ENCODE assay signal across 21 cellular contexts in the genomic region with DNA sequence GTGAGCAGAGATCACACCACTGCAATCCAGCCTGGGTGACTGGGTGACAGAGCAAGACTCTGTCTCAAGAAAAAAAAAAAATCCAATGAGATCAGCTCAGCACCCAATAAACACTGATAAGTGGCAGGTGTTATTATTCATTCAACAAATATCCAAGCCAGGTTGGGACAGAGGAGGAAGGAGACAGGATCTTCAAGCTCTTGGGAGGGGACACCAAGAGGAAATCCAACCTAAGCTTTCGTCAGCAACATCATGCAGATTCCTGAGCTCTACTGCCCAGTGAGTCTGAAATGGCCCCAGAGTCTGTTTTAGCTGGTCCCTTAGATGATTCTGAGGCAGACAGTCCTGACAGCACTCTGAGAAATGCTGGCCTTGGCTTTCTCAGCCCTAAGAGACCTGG. TPM values are rescaled to one million over a fixed set of nuclear protein-coding genes. Genes with fewer than 3 reads are reported as not detected.
DNase-seq lines count a peak whose midpoint lies in the region; ATAC-seq and TF ChIP-seq lines count a peak whose summit lies in the region.
"Had no signal": no experiment of that assay in that cellular context is flagged by ENCODE, and none has a peak within 500 bp of the region (broad histone marks: within the 10 kb centered on the region; RNA-seq: fewer than 3 reads in every experiment).

No MANE protein-coding gene starts in this region.

- H3K4me1 Mint-ChIP-seq in CD4-positive, CD25-positive, alpha-beta regulatory T cell = peaks cover 14 to 52% (median 24%) of the 10 kb centered on the region in 4 donors
- H3K4me1 Mint-ChIP-seq in CD8-positive, alpha-beta memory T cell = peaks cover 22 to 55% (median 22%) of the 10 kb centered on the region in 3 donors
- H3K4me1 Mint-ChIP-seq in central memory CD8-positive, alpha-beta T cell = peaks cover 23% of the 10 kb centered on the region
- no peaks in the 10 kb centered on the region for H3K4me1 Mint-ChIP-seq in progenitor cell of endocrine pancreas (ENCODE audit: low read depth)
- H3K4me1 Mint-ChIP-seq: H9 had no signal

- no peak for DNase-seq in CD4-positive, CD25-positive, alpha-beta regulatory T cell
- no peak for DNase-seq in CD8-positive, alpha-beta memory T cell
- no peak for DNase-seq in central memory CD8-positive, alpha-beta T cell (ENCODE audit: low spot score in 2 of 2)
- DNase-seq in osteoblast (ENCODE audit: insufficient read length, low spot score, missing footprints) (peak; percentile 30), progenitor cell of endocrine pancreas (ENCODE audit: low spot score, unreplicated experiment) (no peak), HuH-7.5 (ENCODE audit: low spot score) (no peak), Peyer's patch (no peak)
- DNase-seq: GF-D8; H9; KBM-7; NCI-H1105 treated with DMSO at 0.1 percent for 48 hours; NCI-H1694 treated with DMSO at 0.1 percent for 48 hours; NCI-H510A; NCI-H748 treated with DMSO at 0.1 percent for 48 hours; NK-92 treated with Interleukin-12 subunit alpha and Interleukin-12 subunit beta, amount 100 ng/mL, for 24 hours; SHP77 treated with DMSO at 0.1 percent for 48 hours; SK-N-SH had no signal

- H3K4me3 ChIP-seq in CD4-positive, CD25-positive, alpha-beta regulatory T cell (ENCODE audit: low read depth, low read length) = no peak overlapping the region
- no peak overlapping the region for H3K4me3 ChIP-seq in CD8-positive, alpha-beta memory T cell (ENCODE audit: low read length)
- H3K4me3 ChIP-seq in osteoblast (ENCODE audit: insufficient read depth, low read length) = no peak overlapping the region
- H3K4me3 ChIP-seq in Peyer's patch = no peak overlapping the region
- H3K4me3 ChIP-seq: BLaER1 treated with 17β-estradiol and CSF1 and Interleukin-3, amounts not matched to agents 10 nM and 100 nM had no signal

- no peaks in the 10 kb centered on the region for H3K27me3 ChIP-seq in CD4-positive, CD25-positive, alpha-beta regulatory T cell (ENCODE audit: control insufficient read depth, insufficient read depth, low read length)
- H3K27me3 ChIP-seq in CD8-positive, alpha-beta memory T cell (ENCODE audit: insufficient read depth, low read length, poor library complexity, severe bottlenecking) = no peaks in the 10 kb centered on the region
- H3K27me3 ChIP-seq in osteoblast (ENCODE audit: insufficient read depth, low read length) (no peaks in the 10 kb centered on the region), Peyer's patch (no peaks in the 10 kb centered on the region)
- H3K27me3 ChIP-seq: BLaER1 treated with 17β-estradiol and CSF1 and Interleukin-3, amounts not matched to agents 10 nM and 100 nM had no signal

- H2AFZ ChIP-seq in osteoblast (ENCODE audit: low read length) = no peak overlapping the region

- peaks cover 7% of the 10 kb centered on the region for H3K36me3 ChIP-seq in CD4-positive, CD25-positive, alpha-beta regulatory T cell (ENCODE audit: control insufficient read depth, insufficient read depth, low read length)
- H3K36me3 ChIP-seq in CD8-positive, alpha-beta memory T cell (ENCODE audit: insufficient read depth, low read length) = peaks cover 3% of the 10 kb centered on the region
- H3K36me3 ChIP-seq in osteoblast (ENCODE audit: insufficient read depth, low read length) = no peaks in the 10 kb centered on the region
- H3K36me3 ChIP-seq in Peyer's patch = peaks cover 0 to 13% (median 0%) of the 10 kb centered on the region in 3 donors

- POLR2A ChIA-PET in CD8-positive, alpha-beta memory T cell (lab: Charles Lee) = no interaction called here

- peak overlapping the region in 1 of 4 donors; percentile 54 for H3K4me3 Mint-ChIP-seq in CD4-positive, CD25-positive, alpha-beta regulatory T cell
- no peak overlapping the region for H3K4me3 Mint-ChIP-seq in CD8-positive, alpha-beta memory T cell
- H3K4me3 Mint-ChIP-seq in central memory CD8-positive, alpha-beta T cell = no peak overlapping the region
- no peak overlapping the region for H3K4me3 Mint-ChIP-seq in progenitor cell of endocrine pancreas (ENCODE audit: low read depth)
- H3K4me3 Mint-ChIP-seq: H9 had no signal

- no peak overlapping the region for H3K4me2 ChIP-seq in osteoblast (ENCODE audit: insufficient read depth, low read length)
- H3K4me2 ChIP-seq: BLaER1 treated with 17β-estradiol and CSF1 and Interleukin-3, amounts not matched to agents 10 nM and 100 nM; SK-N-SH had no signal

- no peak for ATAC-seq in CD4-positive, CD25-positive, alpha-beta regulatory T cell (ENCODE audit: low read depth in 2 of 2)
- no peak for ATAC-seq in central memory CD8-positive, alpha-beta T cell (replicated peaks; ENCODE audit: extremely low read depth, poor library complexity, severe bottlenecking)
- no peak for ATAC-seq in HG03025 (IDR thresholded peaks at IDR 0.05; ENCODE audit: low FRiP score, unreplicated experiment)

- TF ChIP-seq CTCF in osteoblast (IDR thresholded peaks at IDR 0.05; ENCODE audit: extremely low read depth, low read depth, low read length) (no peak), progenitor cell of endocrine pancreas (IDR thresholded peaks at IDR 0.05; ENCODE audit: unreplicated experiment) (no peak), Peyer's patch (IDR thresholded peaks at IDR 0.05) (no peak)

- peaks cover 4% of the 10 kb centered on the region for H3K27me3 Mint-ChIP-seq in CD4-positive, CD25-positive, alpha-beta regulatory T cell
- no peaks in the 10 kb centered on the region for H3K27me3 Mint-ChIP-seq in CD8-positive, alpha-beta memory T cell
- no peaks in the 10 kb centered on the region for H3K27me3 Mint-ChIP-seq in central memory CD8-positive, alpha-beta T cell
- H3K27me3 Mint-ChIP-seq in progenitor cell of endocrine pancreas = no peaks in the 10 kb centered on the region

- H3K9me3 Mint-ChIP-seq in CD4-positive, CD25-positive, alpha-beta regulatory T cell = peaks cover 0 to 2% (median 0%) of the 10 kb centered on the region in 7 donors
- H3K9me3 Mint-ChIP-seq in CD8-positive, alpha-beta memory T cell = no peaks in the 10 kb centered on the region
- no peaks in the 10 kb centered on the region for H3K9me3 Mint-ChIP-seq in central memory CD8-positive, alpha-beta T cell
- H3K9me3 Mint-ChIP-seq in progenitor cell of endocrine pancreas (ENCODE audit: low read depth) = no peaks in the 10 kb centered on the region

- H3K9me3 ChIP-seq in CD4-positive, CD25-positive, alpha-beta regulatory T cell (ENCODE audit: control insufficient read depth in 2 of 2, low read length in 2 of 2) = peaks cover 0 to 5% of the 10 kb centered on the region in 2 experiments
- peaks cover 5% of the 10 kb centered on the region for H3K9me3 ChIP-seq in CD8-positive, alpha-beta memory T cell (ENCODE audit: low read length)
- H3K9me3 ChIP-seq in osteoblast (ENCODE audit: low read depth, low read length) = peaks cover 2% of the 10 kb centered on the region
- no peaks in the 10 kb centered on the region for H3K9me3 ChIP-seq in Peyer's patch

- peak overlapping the region; percentile 65 to 93 (median 81) for H3K27ac Mint-ChIP-seq in CD4-positive, CD25-positive, alpha-beta regulatory T cell
- peak overlapping the region in 7 of 8 donors; percentile 61 to 92 (median 82) for H3K27ac Mint-ChIP-seq in CD8-positive, alpha-beta memory T cell
- peak overlapping the region; percentile 49 for H3K27ac Mint-ChIP-seq in central memory CD8-positive, alpha-beta T cell (ENCODE audit: low read depth)
- no peak overlapping the region for H3K27ac Mint-ChIP-seq in progenitor cell of endocrine pancreas
- H3K27ac Mint-ChIP-seq: H9 had no signal

- H3K79me2 ChIP-seq in osteoblast (ENCODE audit: insufficient read depth, low read length) = peaks cover 47% of the 10 kb centered on the region

- TF ChIP-seq POLR2A in Peyer's patch (IDR thresholded peaks at IDR 0.05) = no peak

- CTCF ChIA-PET in CD8-positive, alpha-beta memory T cell (lab: Charles Lee) = interaction anchor here (1.4 kb wide), 1 partner anchor 33 kb away, joined by 4 read pairs; a partner anchor contains a TSS

- H3K36me3 Mint-ChIP-seq in CD4-positive, CD25-positive, alpha-beta regulatory T cell = peaks cover 7% of the 10 kb centered on the region
- H3K36me3 Mint-ChIP-seq in CD8-positive, alpha-beta memory T cell = peaks cover 0 to 22% (median 0%) of the 10 kb centered on the region in 3 donors
- peaks cover 18% of the 10 kb centered on the region for H3K36me3 Mint-ChIP-seq in central memory CD8-positive, alpha-beta T cell (ENCODE audit: insufficient read depth)
- peaks cover 13% of the 10 kb centered on the region for H3K36me3 Mint-ChIP-seq in progenitor cell of endocrine pancreas (ENCODE audit: insufficient read depth)

- H3K4me1 ChIP-seq in CD4-positive, CD25-positive, alpha-beta regulatory T cell (ENCODE audit: control insufficient read depth, insufficient read depth, low read length, poor library complexity, severe bottlenecking) = peaks cover 34% of the 10 kb centered on the region
- H3K4me1 ChIP-seq in CD8-positive, alpha-beta memory T cell (ENCODE audit: insufficient read depth, low read length) = peaks cover 38% of the 10 kb centered on the region
- H3K4me1 ChIP-seq in osteoblast (ENCODE audit: insufficient read depth, low read length) = peaks cover 12% of the 10 kb centered on the region
- H3K4me1 ChIP-seq in Peyer's patch = peaks cover 0 to 19% (median 13%) of the 10 kb centered on the region in 4 donors

- H4K20me1 ChIP-seq in osteoblast (ENCODE audit: insufficient read depth, low read length) = peaks cover 11% of the 10 kb centered on the region

- no peak overlapping the region for H3K27ac ChIP-seq in CD4-positive, CD25-positive, alpha-beta regulatory T cell (ENCODE audit: insufficient read depth, low read length, poor library complexity, severe bottlenecking)
- H3K27ac ChIP-seq in CD8-positive, alpha-beta memory T cell (ENCODE audit: low read depth, low read length) = no peak overlapping the region
- H3K27ac ChIP-seq in osteoblast (ENCODE audit: low read depth, low read length) = no peak overlapping the region
- no peak overlapping the region for H3K27ac ChIP-seq in Peyer's patch

RNA-seq across cellular contexts. Expression of a gene that starts 7.7 kb away (rescaled TPM):
- total RNA-seq in CD4-positive, CD25-positive, alpha-beta regulatory T cell = 23.2 TPM
- polyA plus RNA-seq in CD4-positive, CD25-positive, alpha-beta regulatory T cell = 1 to 10 TPM in 2 of 4 donors, under 1 TPM in 2; 0.48 to 1.6 (median 0.83) TPM
- 10 to 100 TPM; 13.0 to 13.6 TPM for total RNA-seq in CD8-positive, alpha-beta memory T cell
- polyA plus RNA-seq in CD8-positive, alpha-beta memory T cell = 3.1 TPM
- total RNA-seq in osteoblast (2.4 and 2.5 TPM in 2 replicates), progenitor cell of endocrine pancreas (26.5 and 30.6 TPM in 2 replicates), Peyer's patch (10 to 100 TPM in 2 of 4 donors, 1 to 10 TPM in 2; 5.8 to 19.0 (median 9.6) TPM)

RNA-seq across cellular contexts. Expression of a gene that starts 29.5 kb away (rescaled TPM):
- not detected for total RNA-seq in CD4-positive, CD25-positive, alpha-beta regulatory T cell
- polyA plus RNA-seq in CD4-positive, CD25-positive, alpha-beta regulatory T cell = under 1 TPM in 1 of 4 donors, not detected in 3; 0.55 TPM
- not detected for total RNA-seq in CD8-positive, alpha-beta memory T cell
- not detected for polyA plus RNA-seq in CD8-positive, alpha-beta memory T cell
- total RNA-seq in osteoblast (not detected in 2 replicates), progenitor cell of endocrine pancreas (not detected in 2 replicates), Peyer's patch (not detected)
- total RNA-seq: A673, H9, RPMI7951 had no signal
- polyA plus RNA-seq: SK-N-SH had no signal

RNA-seq across cellular contexts. Expression of a gene that starts 33.1 kb away (rescaled TPM):
- total RNA-seq in CD4-positive, CD25-positive, alpha-beta regulatory T cell = 51.9 TPM
- 10 to 100 TPM; 71.2 to 78.4 (median 74.6) TPM for polyA plus RNA-seq in CD4-positive, CD25-positive, alpha-beta regulatory T cell
- total RNA-seq in CD8-positive, alpha-beta memory T cell = 10 to 100 TPM; 71.4 to 73.6 TPM
- polyA plus RNA-seq in CD8-positive, alpha-beta memory T cell = 83.4 TPM
- total RNA-seq in osteoblast (1.1 and 1.2 TPM in 2 replicates), progenitor cell of endocrine pancreas (3.4 and 3.7 TPM in 2 replicates), Peyer's patch (1 to 10 TPM in 3 of 4 donors, under 1 TPM in 1; 0.85 to 7.4 (median 2.0) TPM)

RNA-seq across cellular contexts. Expression of a gene that starts 46.1 kb away (rescaled TPM):
- 82.9 TPM for total RNA-seq in CD4-positive, CD25-positive, alpha-beta regulatory T cell
- 1 to 10 TPM; 5.3 to 7.5 (median 5.9) TPM for polyA plus RNA-seq in CD4-positive, CD25-positive, alpha-beta regulatory T cell
- total RNA-seq in CD8-positive, alpha-beta memory T cell = 10 to 100 TPM; 64.6 to 66.5 TPM
- 8.0 TPM for polyA plus RNA-seq in CD8-positive, alpha-beta memory T cell
- total RNA-seq in osteoblast (11.5 and 11.9 TPM in 2 replicates), progenitor cell of endocrine pancreas (57.3 and 65.5 TPM in 2 replicates), Peyer's patch (10 to 100 TPM; 15.8 to 64.4 (median 31.4) TPM)
